3 cellular contexts compared by ENCODE assay signal in genomic region chr10:21056461-21056860, GRCh38.
TF ChIP-seq lines count a peak whose summit lies in the region.

No MANE protein-coding gene starts in this region.

TF ChIP-seq in HepG2, 621 proteins besides CTCF, POLR2A, EP300 and RAD21:
- TF ChIP-seq RXRA (CRISPR knock-in tag; IDR thresholded peaks at IDR 0.05), result no peak
- TF ChIP-seq EZH2 (conservative IDR thresholded peaks at IDR 0.05; ENCODE audit: low read depth, low read length), result no peak
- TF ChIP-seq RELA (CRISPR knock-in tag; IDR thresholded peaks at IDR 0.05), result no peak
- TF ChIP-seq PHF8 (CRISPR knock-in tag; IDR thresholded peaks at IDR 0.05), result no peak
- TF ChIP-seq CEBPB (IDR thresholded peaks at IDR 0.05; ENCODE audit: borderline replicate concordance, low read depth, low read length), result peak; percentile 63

TF ChIP-seq in K562, 482 proteins besides CTCF, POLR2A, EP300 and RAD21:
- TF ChIP-seq ZBTB5 (IDR thresholded peaks at IDR 0.05) (no peak), SMAD4 (CRISPR knock-in tag; conservative IDR thresholded peaks at IDR 0.05) (no peak), MEIS2 (IDR thresholded peaks at IDR 0.05; ENCODE audit: partially characterized antibody) (peak; percentile 11), IFI16 (CRISPR knock-in tag; IDR thresholded peaks at IDR 0.05) (no peak), CREB3L1 (IDR thresholded peaks at IDR 0.05; ENCODE audit: borderline replicate concordance, low read depth) (no peak), CEBPG (CRISPR knock-in tag; IDR thresholded peaks at IDR 0.05) (no peak), CEBPG (tag; conservative IDR thresholded peaks at IDR 0.05 in 1 of 2, IDR thresholded peaks at IDR 0.05 in 1 of 2) (peak in 1 of 2 experiments; percentile 41; a peak in 1 of 4 replicates), ZNF830 (CRISPR knock-in tag; IDR thresholded peaks at IDR 0.05) (no peak), CEBPB (tag; IDR thresholded peaks at IDR 0.05) (peak; percentile 71; the same call in 1 of the 2 replicates), ZKSCAN1 (IDR thresholded peaks at IDR 0.05; ENCODE audit: low read depth, low read length) (no peak), NCOA2 (IDR thresholded peaks at IDR 0.05; ENCODE audit: partially characterized antibody in 2 of 2) (no peak)
TF ChIP-seq in K562: peak in this region for 3.

TF ChIP-seq in HEK293T, 16 proteins besides CTCF, POLR2A, EP300 and RAD21:
- TF ChIP-seq FOXM1 (IDR thresholded peaks at IDR 0.05; ENCODE audit: borderline replicate concordance), result no peak
- no peak for TF ChIP-seq TARDBP (IDR thresholded peaks at IDR 0.05)
- no peak for TF ChIP-seq ARNT (IDR thresholded peaks at IDR 0.05)
- no peak for TF ChIP-seq L3MBTL2 (conservative IDR thresholded peaks at IDR 0.05)
- TF ChIP-seq SP1 (IDR thresholded peaks at IDR 0.05), result no peak
- TF ChIP-seq BHLHE40 (IDR thresholded peaks at IDR 0.05; ENCODE audit: borderline replicate concordance), result no peak
- no peak for TF ChIP-seq LEF1 (IDR thresholded peaks at IDR 0.05; ENCODE audit: borderline replicate concordance)
- TF ChIP-seq SUZ12 (IDR thresholded peaks at IDR 0.05), result no peak
- no peak for TF ChIP-seq FOXK2 (IDR thresholded peaks at IDR 0.05)
- no peak for TF ChIP-seq FOXA1 (IDR thresholded peaks at IDR 0.05)
